11 cellular contexts compared by ENCODE assay signal in the genomic region with DNA sequence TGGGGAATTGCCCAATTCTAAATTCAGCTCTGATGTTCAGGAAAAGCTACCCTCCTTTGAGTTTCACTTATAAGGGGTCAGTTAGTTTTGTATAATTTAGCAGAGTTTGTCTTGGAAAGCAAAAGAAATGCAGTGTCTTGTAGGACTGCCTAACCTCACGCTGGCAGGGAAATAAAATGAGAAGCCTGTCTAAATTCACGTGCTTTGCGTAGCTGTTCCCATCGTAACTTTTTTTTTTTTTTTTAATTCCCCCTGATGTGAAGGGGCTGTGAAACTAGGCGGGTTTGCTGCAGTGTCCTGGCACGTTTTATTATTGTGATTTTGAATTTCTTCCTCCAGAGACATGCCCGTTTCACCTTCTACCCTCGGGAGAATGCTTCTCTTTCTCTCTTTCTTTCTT. TPM values are rescaled to one million over a fixed set of nuclear protein-coding genes. Genes with fewer than 3 reads are reported as not detected.
DNase-seq lines count a peak whose midpoint lies in the region; ATAC-seq and TF ChIP-seq lines count a peak whose summit lies in the region.
"Had no signal": no experiment of that assay in that cellular context is flagged by ENCODE, and none has a peak within 500 bp of the region (broad histone marks: within the 10 kb centered on the region; RNA-seq: fewer than 3 reads in every experiment).

No MANE protein-coding gene starts in this region.

- H2AFZ ChIP-seq in hepatocyte: no peak overlapping the region

- no peak for TF ChIP-seq CTCF in hepatocyte (IDR thresholded peaks at IDR 0.05; ENCODE audit: poor library complexity)
- TF ChIP-seq CTCF in sigmoid colon (IDR thresholded peaks at IDR 0.05): no peak

- H3K4me1 ChIP-seq in adipocyte (ENCODE audit: control insufficient read depth, insufficient read depth, low read length): peaks cover 10% of the 10 kb centered on the region
- peaks cover 8% of the 10 kb centered on the region for H3K4me1 ChIP-seq in hepatocyte (ENCODE audit: insufficient read depth)
- peaks cover 0 to 5% (median 3%) of the 10 kb centered on the region in 4 donors for H3K4me1 ChIP-seq in sigmoid colon

- H3K9me2 ChIP-seq in hepatocyte (replicated peaks; ENCODE audit: insufficient read depth): no peaks in the 10 kb centered on the region

- H3K36me3 ChIP-seq in adipocyte (ENCODE audit: control insufficient read depth, insufficient read depth, low read length, severe bottlenecking) (no peaks in the 10 kb centered on the region), hepatocyte (replicated peaks; ENCODE audit: insufficient read depth, low read depth) (no peaks in the 10 kb centered on the region), sigmoid colon (peaks cover 0 to 34% (median 4%) of the 10 kb centered on the region in 4 donors)

- H3K9me3 ChIP-seq in adipocyte (ENCODE audit: control insufficient read depth, low read length) (no peaks in the 10 kb centered on the region), hepatocyte (ENCODE audit: low read depth) (no peaks in the 10 kb centered on the region), sigmoid colon (no peaks in the 10 kb centered on the region)

- DNase-seq in G401 (ENCODE audit: low spot score): peak; percentile 52
- DNase-seq in adipocyte (ENCODE audit: low read depth): peak; percentile 7
- no peak for DNase-seq in hepatocyte (ENCODE audit: low spot score)
- DNase-seq in sigmoid colon: no peak
- no peak for DNase-seq in NK-92 (lab: John Stamatoyannopoulos, UW; ENCODE audit: unreplicated experiment)
- DNase-seq in middle frontal gyrus (ENCODE audit: extremely low spot score, low spot score): no peak
- no peak for DNase-seq in NCI-H1694 treated with DMSO at 0.1 percent for 48 hours (lab: John Stamatoyannopoulos, UW)
- DNase-seq: activated CD4-positive, alpha-beta T cell treated with anti-CD3 and anti-CD28 coated beads, Interleukin-2, amount 10 ng/mL, durations not matched to agents 7 days and 5 days; NCI-H774; stimulated activated naive CD4-positive, alpha-beta T cell had no signal

- H3K79me2 ChIP-seq in hepatocyte: peaks cover 65% of the 10 kb centered on the region

- intact Hi-C loops in sigmoid colon (cut with DNase I): loop anchor here (10.0 kb wide), 4 partner anchors 528 to 958 kb away; a partner anchor contains a TSS

- ATAC-seq in HG03432 (IDR thresholded peaks at IDR 0.05; ENCODE audit: unreplicated experiment): no peak

- in situ Hi-C loops in G401 (cut with HindIII; ENCODE audit: low sequenced_read_pairs): loop anchor here (10.0 kb wide), 1 partner anchor 58 kb away; no protein-coding TSS in a partner anchor

- H3K4me2 ChIP-seq in hepatocyte: peak overlapping the region; percentile 87

- H3K27ac ChIP-seq in hepatocyte (peak overlapping the region; percentile 93), sigmoid colon (peak overlapping the region; percentile 93 to 99 (median 98))

- H3K9ac ChIP-seq in adipocyte (ENCODE audit: low read length): peak overlapping the region; percentile 97

- peak in 2 of 4 donors; percentile 2 to 59 for TF ChIP-seq EP300 in sigmoid colon (IDR thresholded peaks at IDR 0.05)

- H3K4me3 ChIP-seq in adipocyte (ENCODE audit: low read length): peak overlapping the region; percentile 89
- peak overlapping the region; percentile 35 for H3K4me3 ChIP-seq in hepatocyte
- peak overlapping the region; percentile 62 to 87 (median 84) for H3K4me3 ChIP-seq in sigmoid colon

- H3K27me3 ChIP-seq in adipocyte (replicated peaks; ENCODE audit: control insufficient read depth, insufficient read depth, low read length) (no peaks in the 10 kb centered on the region), hepatocyte (no peaks in the 10 kb centered on the region), sigmoid colon (no peaks in the 10 kb centered on the region)

- no peak for TF ChIP-seq POLR2A in sigmoid colon (IDR thresholded peaks at IDR 0.05)

- 13% methylated on average over 8 of the region's 8 CpGs for WGBS in hepatocyte (ENCODE audit: low lambda C conversion rate, missing lambda C conversion rate)
- WGBS in sigmoid colon, 2 donors: 18 to 20% methylated on average over 8 of the region's 8 CpGs

- H4K20me1 ChIP-seq in hepatocyte (ENCODE audit: insufficient read depth, poor library complexity, severe bottlenecking): no peaks in the 10 kb centered on the region

RNA-seq across cellular contexts. Expression of a gene that starts 2.1 kb away (rescaled TPM):
- 0.25 TPM in 1 of 2 replicates, not detected in the other for total RNA-seq in G401 (2014; rRNA removed; shearing (Covaris generic))
- total RNA-seq in hepatocyte (32.8 and 35.5 TPM in 2 replicates), sigmoid colon (100 to 1,000 TPM; 108 to 144 (median 128) TPM)
- polyA plus RNA-seq in hepatocyte (29.6 and 35.3 TPM in 2 replicates), sigmoid colon (10 to 100 TPM in 1 of 3 donors, 1 to 10 TPM in 2; 2.8 to 14.2 (median 7.8) TPM)
- total RNA-seq: activated CD4-positive, alpha-beta T cell treated with anti-CD3 and anti-CD28 coated beads, Interleukin-2, amount 10 ng/mL, durations not matched to agents 7 days and 5 days had no signal

Comparison
In these comparisons a context has a peak if more than half of its experiments do, and no peak if none do; other contexts are left out.
1. DNase-seq: peak in G401 (single experiment) and adipocyte (single experiment); none in hepatocyte (single experiment), sigmoid colon (single experiment), NK-92 (single experiment), middle frontal gyrus (single experiment) and NCI-H1694 treated with DMSO at 0.1 percent for 48 hours (single experiment).
2. H3K4me3 ChIP-seq: peak in every context shown above with its lines; median percentile 89 in adipocyte; 84 in sigmoid colon; 35 in hepatocyte.
3. RNA of a gene that starts 2.1 kb away (total RNA-seq): 108 to 144 TPM in sigmoid colon and 32.8 to 35.5 TPM in hepatocyte; 0.25 TPM in G401; every median in the first group is over 10 times any median in the second.